27 cellular contexts compared by ENCODE assay signal in genomic region chr19:47796785-47797184, GRCh38. TPM values are rescaled to one million over a fixed set of nuclear protein-coding genes. Genes with fewer than 3 reads are reported as not detected.
A peak's percentile ranks its signal among the peaks of the same experiment; 100 is the strongest.
DNase-seq lines count a peak whose midpoint lies in the region; FAIRE-seq and TF ChIP-seq lines count a peak whose summit lies in the region.
"Had no signal": no experiment of that assay in that cellular context is flagged by ENCODE, and none has a peak within 500 bp of the region (broad histone marks: within the 10 kb centered on the region; RNA-seq: fewer than 3 reads in every experiment).

No MANE protein-coding gene starts in this region.

- WGBS in suprapubic skin, result 96% methylated on average over 2 of the region's 2 CpGs

- H3K4me3 ChIP-seq in HEK293 (ENCODE audit: low read depth, low read length), result no peak overlapping the region
- H3K4me3 ChIP-seq in suprapubic skin, result no peak overlapping the region
- H3K4me3 ChIP-seq: A549; BLaER1 treated with 17β-estradiol and CSF1 and Interleukin-3, amounts not matched to agents 10 nM and 100 nM; GM12878; GM23248 had no signal

- H3K9me3 ChIP-seq in HEK293 (ENCODE audit: control insufficient read depth, insufficient read depth, low read depth, low read length) (no peaks in the 10 kb centered on the region), suprapubic skin (no peaks in the 10 kb centered on the region)
- H3K9me3 ChIP-seq: BE2C had no signal

- H3K27me3 ChIP-seq in suprapubic skin, result no peaks in the 10 kb centered on the region
- H3K27me3 ChIP-seq: BE2C; BLaER1 treated with 17β-estradiol and CSF1 and Interleukin-3, amounts not matched to agents 10 nM and 100 nM had no signal

- TF ChIP-seq CTCF in HEK293 (tag by site-specific recombination; IDR thresholded peaks at IDR 0.05), result no peak
- TF ChIP-seq CTCF in suprapubic skin (IDR thresholded peaks at IDR 0.05), result no peak

- TF ChIP-seq EP300 in suprapubic skin (IDR thresholded peaks at IDR 0.05), result no peak

- DNase-seq in NCI-H146 (lab: John Stamatoyannopoulos, UW) (peak; percentile 22), NCI-H146 treated with DMSO at 0.1 percent for 48 hours (lab: John Stamatoyannopoulos, UW; ENCODE audit: unreplicated experiment) (no peak), NCI-H82 treated with DMSO at 0.1 percent for 48 hours (lab: John Stamatoyannopoulos, UW; ENCODE audit: unreplicated experiment) (peak; percentile 69), frontal cortex (ENCODE audit: low spot score in 2 of 2) (no peak), suprapubic skin (ENCODE audit: low spot score in 2 of 2) (no peak)
- DNase-seq in activated CD8-positive, alpha-beta memory T cell treated with anti-CD3 and anti-CD28 coated beads, Interleukin-2, amount 50 U/mL, for 48 hours, result no peak
- DNase-seq: 8988T; ACHN; AML-193; BE2C; CD4-positive, alpha-beta T cell; CD8-positive, alpha-beta memory T cell; DMS 273 treated with DMSO at 0.1 percent for 48 hours; DMS79; EL; GDM1; GM23248; H7; HCEC 1CT; HFFc6 had no signal

- H3K36me3 ChIP-seq in HEK293 (ENCODE audit: control insufficient read depth in 2 of 2, insufficient read depth in 1 of 2, low read length in 2 of 2) (no peaks in the 10 kb centered on the region), suprapubic skin (no peaks in the 10 kb centered on the region)
- H3K36me3 ChIP-seq: BE2C; BLaER1 treated with 17β-estradiol and CSF1 and Interleukin-3, amounts not matched to agents 10 nM and 100 nM had no signal

- H3K4me1 ChIP-seq in HEK293 (ENCODE audit: control insufficient read depth, insufficient read depth, low read length) (no peaks in the 10 kb centered on the region), suprapubic skin (no peaks in the 10 kb centered on the region)
- H3K4me1 ChIP-seq: A549; BE2C; BLaER1 treated with 17β-estradiol and CSF1 and Interleukin-3, amounts not matched to agents 10 nM and 100 nM had no signal

- POLR2A ChIA-PET in HEK293 (lab: Yijun Ruan, JAX), result no interaction called here

- TF ChIP-seq POLR2A in suprapubic skin (IDR thresholded peaks at IDR 0.05), result no peak

- CTCF ChIA-PET in HEK293 (lab: Yijun Ruan, JAX), result interaction anchor here (1.0 to 4.8 kb wide), 3 partner anchors 19 to 68 kb away, joined by 3 to 30 read pairs (median 3); no protein-coding TSS in a partner anchor

- H3K27ac ChIP-seq in HEK293 (ENCODE audit: extremely low read depth, low read depth, low read length), result no peak overlapping the region
- H3K27ac ChIP-seq in suprapubic skin, result no peak overlapping the region
- H3K27ac ChIP-seq: A549; BLaER1 treated with 17β-estradiol and CSF1 and Interleukin-3, amounts not matched to agents 10 nM and 100 nM; GM23248 had no signal

- peak; percentile 26 for FAIRE-seq in frontal cortex (lab: Jason Lieb, UNC)
- FAIRE-seq: A549, D721Med, GM12878, GM19239, H1 had no signal

TF ChIP-seq in HEK293, 187 proteins besides CTCF, POLR2A, EP300 and RAD21:
- TF ChIP-seq KLF7 (tag by site-specific recombination; IDR thresholded peaks at IDR 0.05; ENCODE audit: borderline replicate concordance), result no peak
- TF ChIP-seq, protein P1, sequence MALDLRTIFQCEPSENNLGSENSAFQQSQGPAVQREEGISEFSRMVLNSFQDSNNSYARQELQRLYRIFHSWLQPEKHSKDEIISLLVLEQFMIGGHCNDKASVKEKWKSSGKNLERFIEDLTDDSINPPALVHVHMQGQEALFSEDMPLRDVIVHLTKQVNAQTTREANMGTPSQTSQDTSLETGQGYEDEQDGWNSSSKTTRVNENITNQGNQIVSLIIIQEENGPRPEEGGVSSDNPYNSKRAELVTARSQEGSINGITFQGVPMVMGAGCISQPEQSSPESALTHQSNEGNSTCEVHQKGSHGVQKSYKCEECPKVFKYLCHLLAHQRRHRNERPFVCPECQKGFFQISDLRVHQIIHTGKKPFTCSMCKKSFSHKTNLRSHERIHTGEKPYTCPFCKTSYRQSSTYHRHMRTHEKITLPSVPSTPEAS (tag by site-specific recombination; IDR thresholded peaks at IDR 0.05), result peak; percentile 65

RNA-seq across cellular contexts. Expression of gene TPRX1, which starts 7.6 kb away (rescaled TPM):
- total RNA-seq in frontal cortex, result not detected
- not detected for total RNA-seq in suprapubic skin
- total RNA-seq: CD4-positive, alpha-beta T cell; CD8-positive, alpha-beta memory T cell; GM12878; GM23248; H1; H7; HFFc6 had no signal

RNA-seq across cellular contexts. Expression of gene SELENOW, which starts 18.3 kb away (rescaled TPM):
- total RNA-seq in frontal cortex, result 296 TPM
- total RNA-seq in suprapubic skin, result 100 to 1,000 TPM; 351 to 679 (median 517) TPM

RNA-seq across cellular contexts. Expression of gene CRX, which starts 25.0 kb away (rescaled TPM):
- total RNA-seq in frontal cortex, result not detected
- not detected for total RNA-seq in suprapubic skin
- total RNA-seq: CD4-positive, alpha-beta T cell; CD8-positive, alpha-beta memory T cell; GM12878; GM23248; H1; HFFc6 had no signal

RNA-seq across cellular contexts. Expression of gene NOP53, which starts 51.4 kb away (rescaled TPM):
- total RNA-seq in frontal cortex, result 88.0 TPM
- total RNA-seq in suprapubic skin, result 100 to 1,000 TPM; 329 to 412 (median 356) TPM

Comparison
In these comparisons a context has a peak if more than half of its experiments do, and no peak if none do; other contexts are left out.
1. DNase-seq: peak in NCI-H146 (single experiment) and NCI-H82 treated with DMSO at 0.1 percent for 48 hours (single experiment); none in NCI-H146 treated with DMSO at 0.1 percent for 48 hours (single experiment), frontal cortex (0 of 2), suprapubic skin (0 of 2) and activated CD8-positive, alpha-beta memory T cell treated with anti-CD3 and anti-CD28 coated beads, Interleukin-2, amount 50 U/mL, for 48 hours (single experiment).